Comparison of ENCODE assay signal across 31 cellular contexts in the genomic region with DNA sequence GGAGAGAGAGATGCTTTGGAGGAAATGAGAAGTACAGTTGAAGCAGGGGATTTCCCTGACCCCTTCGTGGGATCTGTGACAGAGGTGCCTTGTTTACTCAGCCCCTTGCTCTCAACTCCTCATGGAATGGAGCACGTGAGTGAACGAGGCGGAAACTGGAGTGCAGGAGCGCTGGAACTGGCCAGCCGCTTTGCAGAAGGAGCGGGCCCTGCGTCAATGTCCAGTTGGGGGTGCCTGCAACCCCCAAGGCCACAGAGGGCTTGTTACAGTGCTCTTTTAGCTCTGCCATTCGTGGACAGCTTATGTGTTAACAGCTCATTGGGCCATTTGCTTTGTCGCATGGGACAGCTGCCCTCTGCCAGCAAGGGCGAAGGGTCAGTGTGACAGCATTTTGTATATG.
"Had no signal": no experiment of that assay in that cellular context is flagged by ENCODE, and none has a peak within 500 bp of the region (broad histone marks: within the 10 kb centered on the region; RNA-seq: fewer than 3 reads in every experiment).

No MANE protein-coding gene starts in this region.

- H3K27me3 Mint-ChIP-seq: activated B cell treated with CpG ODN at 0.5 μM for 24 hours; activated CD8-positive, alpha-beta T cell treated with anti-CD3 and anti-CD28 coated beads for 36 hours; activated naive CD8-positive, alpha-beta T cell; activated T-helper 17 cell treated with anti-CD3 and anti-CD28 coated beads, Interleukin-2, amount 50 U/mL, for 72 hours; central memory CD8-positive, alpha-beta T cell; dendritic cell treated with granulocyte-macrophage colony-stimulating factor and Interleukin-4, amounts not matched to agents 40 ng/mL and 50 ng/mL, for 4 days had no signal

- ATAC-seq: activated CD4-positive, CD25-positive, alpha-beta regulatory T cell treated with anti-CD3 and anti-CD28 coated beads, Interleukin-2, amount 50 U/mL, for 24 hours; activated CD8-positive, alpha-beta T cell treated with anti-CD3 and anti-CD28 coated beads for 36 hours; activated T-cell treated with anti-CD3 and anti-CD28 coated beads, Interleukin-2, amount 50 U/mL, for 4 hours; activated T-helper 17 cell treated with anti-CD3 and anti-CD28 coated beads, Interleukin-2, amount 50 U/mL, for 72 hours; esophagus mucosa; foreskin keratinocyte; gastrocnemius medialis; heart left ventricle had no signal

- H3K27ac ChIP-seq: brain microvascular endothelial cell, coronary artery, dorsolateral prefrontal cortex, foreskin keratinocyte, gastrocnemius medialis, heart left ventricle, WERI-Rb-1 had no signal

- H3K4me1 Mint-ChIP-seq: activated B cell treated with CpG ODN at 0.5 μM for 24 hours; activated T-helper 17 cell treated with anti-CD3 and anti-CD28 coated beads, Interleukin-2, amount 50 U/mL, for 72 hours; central memory CD8-positive, alpha-beta T cell had no signal

- H3K9me3 ChIP-seq: gastrocnemius medialis, heart left ventricle had no signal

- H3K27ac Mint-ChIP-seq: activated B cell treated with CpG ODN at 0.5 μM for 24 hours; activated CD8-positive, alpha-beta T cell treated with anti-CD3 and anti-CD28 coated beads for 36 hours; activated naive CD8-positive, alpha-beta T cell; activated T-helper 17 cell treated with anti-CD3 and anti-CD28 coated beads, Interleukin-2, amount 50 U/mL, for 72 hours; dendritic cell treated with granulocyte-macrophage colony-stimulating factor and Interleukin-4, amounts not matched to agents 40 ng/mL and 50 ng/mL, for 4 days; endodermal cell; T-helper 2 cell treated with Interferon-gamma antibody and Interleukin-4, amounts not matched to agents 5 μg/mL and 100 μg/mL, for 36 hours had no signal

- H3K36me3 ChIP-seq: brain microvascular endothelial cell, gastrocnemius medialis, heart left ventricle, WERI-Rb-1 had no signal

- H3K4me1 ChIP-seq: gastrocnemius medialis, heart left ventricle had no signal

- DNase-seq: activated B cell treated with CpG ODN at 0.5 μM for 24 hours; activated CD4-positive, alpha-beta T cell treated with anti-CD3 and anti-CD28 coated beads for 48 hours; activated CD4-positive, alpha-beta T cell treated with anti-CD3 and anti-CD28 coated beads, Interleukin-2, amount 50 U/mL, for 1 hour; activated CD4-positive, alpha-beta T cell treated with anti-CD3 and anti-CD28 coated beads, Interleukin-2, amount 50 U/mL, for 48 hours; activated CD8-positive, alpha-beta memory T cell treated with anti-CD3 and anti-CD28 coated beads for 24 hours; activated CD8-positive, alpha-beta T cell treated with anti-CD3 and anti-CD28 coated beads for 36 hours; activated effector memory CD4-positive, alpha-beta T cell treated with Interleukin-2 at 50 U/mL for 16 hours; activated gamma-delta T cell treated with Interleukin-2 at 50 U/mL for 16 hours; activated naive CD4-positive, alpha-beta T cell treated with anti-CD3 and anti-CD28 coated beads, Interleukin-2, amount 50 U/mL, for 16 hours; activated naive CD4-positive, alpha-beta T cell treated with Interleukin-2 at 50 U/mL for 16 hours; activated T-cell treated with anti-CD3 and anti-CD28 coated beads, Interleukin-2, amount 50 U/mL, for 4 hours; amniotic stem cell; anterior cingulate cortex; brain microvascular endothelial cell; dorsolateral prefrontal cortex; effector memory CD4-positive, alpha-beta T cell; endodermal cell; foreskin keratinocyte; gastrocnemius medialis; glutamatergic neuron; heart left ventricle; T1000; WERI-Rb-1 had no signal

- H3K4me3 ChIP-seq: coronary artery, dorsolateral prefrontal cortex, gastrocnemius medialis, heart left ventricle had no signal

- H3K9me3 Mint-ChIP-seq: endodermal cell had no signal

- H3K27me3 ChIP-seq: brain microvascular endothelial cell, foreskin keratinocyte, gastrocnemius medialis, heart left ventricle had no signal

- H3K4me3 Mint-ChIP-seq: activated B cell treated with CpG ODN at 0.5 μM for 24 hours; activated CD8-positive, alpha-beta T cell treated with anti-CD3 and anti-CD28 coated beads for 36 hours; activated naive CD8-positive, alpha-beta T cell; activated T-cell treated with anti-CD3 and anti-CD28 coated beads, Interleukin-2, amount 50 U/mL, for 4 hours; activated T-helper 17 cell treated with anti-CD3 and anti-CD28 coated beads, Interleukin-2, amount 50 U/mL, for 72 hours; central memory CD8-positive, alpha-beta T cell; dendritic cell treated with granulocyte-macrophage colony-stimulating factor and Interleukin-4, amounts not matched to agents 40 ng/mL and 50 ng/mL, for 4 days; endodermal cell; T-helper 2 cell treated with Interferon-gamma antibody and Interleukin-4, amounts not matched to agents 5 μg/mL and 100 μg/mL, for 36 hours had no signal

- H3K36me3 Mint-ChIP-seq: activated naive CD8-positive, alpha-beta T cell had no signal
